Comparison of ENCODE assay signal across 9 cellular contexts in the genomic region with DNA sequence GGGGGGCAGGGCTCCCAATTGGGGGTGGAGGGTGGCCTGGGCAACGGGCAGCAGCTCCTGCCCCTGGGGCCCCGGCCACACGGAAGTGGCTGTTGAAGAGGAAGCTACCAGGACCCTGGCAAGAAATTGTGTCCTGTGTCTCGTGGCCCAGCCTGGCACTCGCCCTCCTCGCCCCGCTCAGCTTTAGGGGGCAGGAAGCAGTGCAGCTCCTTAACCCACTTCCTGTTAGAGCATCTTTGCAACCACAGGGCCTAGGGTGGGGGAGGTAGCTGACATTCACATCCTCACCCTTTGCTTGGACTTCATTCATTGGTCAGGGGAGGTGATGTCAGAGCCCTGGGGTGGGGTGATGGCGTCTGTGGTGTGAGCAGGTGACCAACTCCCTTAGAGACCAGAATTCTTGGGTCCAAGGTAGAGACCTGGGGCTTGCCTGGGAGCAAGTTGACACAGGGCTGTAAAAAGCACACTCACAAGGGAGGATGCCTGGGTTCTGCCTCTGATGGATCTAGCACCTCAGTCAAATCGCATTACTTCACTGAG.
A peak's percentile ranks its signal among the peaks of the same experiment; 100 is the strongest.
DNase-seq lines count a peak whose midpoint lies in the region; ATAC-seq lines count a peak whose summit lies in the region.
"Had no signal": no experiment of that assay in that cellular context is flagged by ENCODE, and none has a peak within 500 bp of the region (broad histone marks: within the 10 kb centered on the region; RNA-seq: fewer than 3 reads in every experiment).

Gene ARHGAP30, minus strand, starts transcription at position 161 of the 540 bp plus-strand sequence. CDS start 267 bp downstream, outside the sequence.

- peak; percentile 98 for DNase-seq in SIG-M5 treated with dmso at 0.1 percent for 504 hours (lab: John Stamatoyannopoulos, UW; ENCODE audit: unreplicated experiment)
- peak; percentile 86 for DNase-seq in activated gamma-delta T cell treated with Interleukin-2 at 50 U/mL for 16 hours
- peak; percentile 67 to 80 for DNase-seq in memory B cell (ENCODE audit: low spot score in 2 of 2)
- DNase-seq in stimulated activated CD8-positive, alpha-beta memory T cell treated with anti-CD3 and anti-CD28 coated beads, Interleukin-4, amount 100 ng/mL, for 4 hours (ENCODE audit: low read depth in 2 of 2, low spot score in 1 of 2) = peak; percentile 63 to 78
- no peak for DNase-seq in DMS114 treated with DMSO at 0.1 percent for 48 hours (lab: John Stamatoyannopoulos, UW; ENCODE audit: unreplicated experiment)
- DNase-seq in HCEC 1CT = no peak

- peak within 1 kb of the TSS; percentile 98 for H3K4me3 Mint-ChIP-seq in memory B cell
- H3K4me3 Mint-ChIP-seq: neural crest cell had no signal

- H3K4me1 Mint-ChIP-seq in memory B cell = peaks cover 43% of the 10 kb centered on the region

- H3K27me3 Mint-ChIP-seq in memory B cell = no peaks in the 10 kb centered on the region

- H3K36me3 Mint-ChIP-seq in memory B cell = peaks cover 13% of the 10 kb centered on the region

- peak within 1 kb of the TSS; percentile 95 for H3K27ac Mint-ChIP-seq in memory B cell

- no peaks in the 10 kb centered on the region for H3K9me3 Mint-ChIP-seq in memory B cell
- H3K9me3 Mint-ChIP-seq: neural crest cell had no signal

- ATAC-seq in GM18502 (IDR thresholded peaks at IDR 0.05; ENCODE audit: poor library complexity, unreplicated experiment) (peak; percentile 84), HG02870 (IDR thresholded peaks at IDR 0.05; ENCODE audit: unreplicated experiment) (peak; percentile 84), memory B cell (ENCODE audit: low read depth) (peak; percentile 81)

Comparison
In these comparisons a context has a peak if more than half of its experiments do, and no peak if none do; other contexts are left out.
1. DNase-seq: peak in SIG-M5 treated with dmso at 0.1 percent for 504 hours (single experiment), activated gamma-delta T cell treated with Interleukin-2 at 50 U/mL for 16 hours (single experiment), memory B cell (2 of 2) and stimulated activated CD8-positive, alpha-beta memory T cell treated with anti-CD3 and anti-CD28 coated beads, Interleukin-4, amount 100 ng/mL, for 4 hours (2 of 2); none in DMS114 treated with DMSO at 0.1 percent for 48 hours (single experiment) and HCEC 1CT (single experiment).
2. Peak in every context shown above with its lines, with median percentiles within 50 percentile points of each other: ATAC-seq.